Comparison of ENCODE assay signal across 1 cellular context in genomic region chr1:8938232-8939117, GRCh38.
TF ChIP-seq lines count a peak whose summit lies in the region.

No MANE protein-coding gene starts in this region.

TF ChIP-seq in K562, 482 proteins besides CTCF, POLR2A, EP300 and RAD21 (continued from another document):
- no peak for TF ChIP-seq NR0B1 (IDR thresholded peaks at IDR 0.05; ENCODE audit: partially characterized antibody)
- TF ChIP-seq ATF3 (IDR thresholded peaks at IDR 0.05): no peak
- no peak for TF ChIP-seq ATF3 (CRISPR knock-in tag; conservative IDR thresholded peaks at IDR 0.05)
- TF ChIP-seq PTRF (tag; IDR thresholded peaks at IDR 0.05): peak; percentile 42; the same call in 1 of the 2 replicates
- TF ChIP-seq NR4A1 (CRISPR knock-in tag; IDR thresholded peaks at IDR 0.05): no peak
- peak; percentile 97 for TF ChIP-seq NR4A1 (tag; IDR thresholded peaks at IDR 0.05)
- 0 out of 2 replicates have a peak, but pooled peaks have one; percentile 35 for TF ChIP-seq E2F3 (CRISPR knock-in tag; IDR thresholded peaks at IDR 0.05)
- TF ChIP-seq TEAD1 (CRISPR knock-in tag; IDR thresholded peaks at IDR 0.05): peak in 1 of 2 experiments; percentile 57; a peak in 1 of 4 replicates
- TF ChIP-seq HDAC8 (tag; IDR thresholded peaks at IDR 0.05): peak; percentile 74; the same call in 1 of the 2 replicates
- TF ChIP-seq, protein P1, sequence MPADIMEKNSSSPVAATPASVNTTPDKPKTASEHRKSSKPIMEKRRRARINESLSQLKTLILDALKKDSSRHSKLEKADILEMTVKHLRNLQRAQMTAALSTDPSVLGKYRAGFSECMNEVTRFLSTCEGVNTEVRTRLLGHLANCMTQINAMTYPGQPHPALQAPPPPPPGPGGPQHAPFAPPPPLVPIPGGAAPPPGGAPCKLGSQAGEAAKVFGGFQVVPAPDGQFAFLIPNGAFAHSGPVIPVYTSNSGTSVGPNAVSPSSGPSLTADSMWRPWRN (IDR thresholded peaks at IDR 0.05; ENCODE audit: low read depth): no peak
- TF ChIP-seq, protein P2, sequence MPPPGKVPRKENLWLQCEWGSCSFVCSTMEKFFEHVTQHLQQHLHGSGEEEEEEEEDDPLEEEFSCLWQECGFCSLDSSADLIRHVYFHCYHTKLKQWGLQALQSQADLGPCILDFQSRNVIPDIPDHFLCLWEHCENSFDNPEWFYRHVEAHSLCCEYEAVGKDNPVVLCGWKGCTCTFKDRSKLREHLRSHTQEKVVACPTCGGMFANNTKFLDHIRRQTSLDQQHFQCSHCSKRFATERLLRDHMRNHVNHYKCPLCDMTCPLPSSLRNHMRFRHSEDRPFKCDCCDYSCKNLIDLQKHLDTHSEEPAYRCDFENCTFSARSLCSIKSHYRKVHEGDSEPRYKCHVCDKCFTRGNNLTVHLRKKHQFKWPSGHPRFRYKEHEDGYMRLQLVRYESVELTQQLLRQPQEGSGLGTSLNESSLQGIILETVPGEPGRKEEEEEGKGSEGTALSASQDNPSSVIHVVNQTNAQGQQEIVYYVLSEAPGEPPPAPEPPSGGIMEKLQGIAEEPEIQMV (tag; conservative IDR thresholded peaks at IDR 0.05; ENCODE audit: low read depth): peak; percentile 63; the same call in 1 of the 2 replicates
- TF ChIP-seq HNRNPLL (IDR thresholded peaks at IDR 0.05; ENCODE audit: low read depth, low read length, poor library complexity, severe bottlenecking): no peak
- TF ChIP-seq CREB5 (CRISPR knock-in tag; IDR thresholded peaks at IDR 0.05): no peak
- TF ChIP-seq SETDB1 (IDR thresholded peaks at IDR 0.05; ENCODE audit: low read length): no peak
- TF ChIP-seq ZNF764 (CRISPR knock-in tag; IDR thresholded peaks at IDR 0.05; ENCODE audit: low read depth): no peak
- TF ChIP-seq XRCC4 (IDR thresholded peaks at IDR 0.05; ENCODE audit: extremely low read depth, insufficient read depth, insufficient read length): no peak
- TF ChIP-seq TFAM (CRISPR knock-in tag; conservative IDR thresholded peaks at IDR 0.05): no peak
- peak; percentile 94 for TF ChIP-seq MEIS2 (IDR thresholded peaks at IDR 0.05; ENCODE audit: partially characterized antibody)
